25 cellular contexts compared by ENCODE assay signal in genomic region chr4:76523593-76523992, GRCh38.
A peak's percentile ranks its signal among the peaks of the same experiment; 100 is the strongest.
DNase-seq lines count a peak whose midpoint lies in the region; ATAC-seq and TF ChIP-seq lines count a peak whose summit lies in the region.
"Had no signal": no experiment of that assay in that cellular context is flagged by ENCODE, and none has a peak within 500 bp of the region (broad histone marks: within the 10 kb centered on the region; RNA-seq: fewer than 3 reads in every experiment).

No MANE protein-coding gene starts in this region.

- peak overlapping the region; percentile 17 for H3K27ac Mint-ChIP-seq in glutamatergic neuron (ENCODE audit: unreplicated experiment)
- H3K27ac Mint-ChIP-seq: CD8-positive, alpha-beta memory T cell; H9; HFFc6 had no signal

- H3K27ac ChIP-seq in right atrium auricular region: no peak overlapping the region
- H3K27ac ChIP-seq: C4-2B, GM23248, PC-9 had no signal

- H3K4me1 ChIP-seq in right atrium auricular region (peaks cover 0 to 19% of the 10 kb centered on the region in 2 donors), mucosa of descending colon (ENCODE audit: low read depth) (peaks cover 14% of the 10 kb centered on the region)

- H3K36me3 ChIP-seq in right atrium auricular region (no peaks in the 10 kb centered on the region), mucosa of descending colon (ENCODE audit: low read depth) (no peaks in the 10 kb centered on the region)

- H3K27me3 ChIP-seq in right atrium auricular region: no peaks in the 10 kb centered on the region

- TF ChIP-seq CTCF in right atrium auricular region (IDR thresholded peaks at IDR 0.05) (no peak), glutamatergic neuron (IDR thresholded peaks at IDR 0.05; ENCODE audit: partially characterized antibody, unreplicated experiment) (no peak), mucosa of descending colon (IDR thresholded peaks at IDR 0.05) (no peak)

- peak; percentile 67 for DNase-seq in Right ventricle myocardium inferior (ENCODE audit: missing footprints)
- no peak for DNase-seq in right atrium auricular region (ENCODE audit: low spot score)
- DNase-seq in glutamatergic neuron: no peak
- no peak for DNase-seq in mucosa of descending colon
- DNase-seq in GM19238 (ENCODE audit: insufficient read length, low spot score): no peak
- DNase-seq: 8988T; CD8-positive, alpha-beta memory T cell; DMS53; EL; GM23248; H9; HFFc6; KG1; NCI-H1092; NCI-H1436; NCI-H1930; NCI-H69; PC-9; RPMI8226; SIG-M5 had no signal

- H3K9me3 ChIP-seq in right atrium auricular region (peaks cover 0 to 13% of the 10 kb centered on the region in 2 donors), mucosa of descending colon (peaks cover 2% of the 10 kb centered on the region)

- no peak overlapping the region for H3K4me3 Mint-ChIP-seq in glutamatergic neuron (ENCODE audit: unreplicated experiment)
- H3K4me3 Mint-ChIP-seq: CD8-positive, alpha-beta memory T cell; H9; HFFc6 had no signal

- H3K27me3 Mint-ChIP-seq in glutamatergic neuron (ENCODE audit: unreplicated experiment): peaks cover 1% of the 10 kb centered on the region

- H3K4me1 Mint-ChIP-seq in glutamatergic neuron (ENCODE audit: low read depth, unreplicated experiment): no peaks in the 10 kb centered on the region
- H3K4me1 Mint-ChIP-seq: CD8-positive, alpha-beta memory T cell had no signal

- H3K36me3 Mint-ChIP-seq in glutamatergic neuron (ENCODE audit: unreplicated experiment): peaks cover 13% of the 10 kb centered on the region
- H3K36me3 Mint-ChIP-seq: CD8-positive, alpha-beta memory T cell had no signal

- intact Hi-C loops in Right ventricle myocardium inferior (cut with DNase I): no loop called here
- intact Hi-C loops in mucosa of descending colon (cut with DNase I, micrococcal nuclease): no loop called here

- ATAC-seq in Right ventricle myocardium inferior (peak; percentile 58), mucosa of descending colon (peak; percentile 11), GM21717 (IDR thresholded peaks at IDR 0.05; ENCODE audit: unreplicated experiment) (no peak), SK-N-SH treated with all-trans-retinoic acid at 6 μM for 48 hours (no peak), GM21529 (IDR thresholded peaks at IDR 0.05; ENCODE audit: unreplicated experiment) (no peak)
- ATAC-seq: HepG2 had no signal

- peaks cover 2% of the 10 kb centered on the region for H3K9me3 Mint-ChIP-seq in glutamatergic neuron (ENCODE audit: unreplicated experiment)
- H3K9me3 Mint-ChIP-seq: CD8-positive, alpha-beta memory T cell; HFFc6 had no signal

- H3K4me3 ChIP-seq in right atrium auricular region (no peak overlapping the region), mucosa of descending colon (no peak overlapping the region)
- H3K4me3 ChIP-seq: GM23248, PC-9 had no signal

TF ChIP-seq in SK-N-SH treated with all-trans-retinoic acid at 6 μM for 48 hours, 23 proteins besides CTCF, POLR2A, EP300 and RAD21:
- TF ChIP-seq OSR1 (CRISPR knock-in tag; IDR thresholded peaks at IDR 0.05) (no peak), ZNF565 (CRISPR knock-in tag; conservative IDR thresholded peaks at IDR 0.05; ENCODE audit: low read depth) (no peak), ZFP3 (CRISPR knock-in tag; IDR thresholded peaks at IDR 0.05) (no peak), TOX (CRISPR knock-in tag; IDR thresholded peaks at IDR 0.05; ENCODE audit: borderline replicate concordance) (no peak), ZC3H10 (CRISPR knock-in tag; IDR thresholded peaks at IDR 0.05) (no peak), ARNTL (CRISPR knock-in tag; IDR thresholded peaks at IDR 0.05; ENCODE audit: borderline replicate concordance, low read depth) (no peak), CREB5 (CRISPR knock-in tag; IDR thresholded peaks at IDR 0.05; ENCODE audit: low read depth) (no peak)

Comparison
In these comparisons a context has a peak if more than half of its experiments do, and no peak if none do; other contexts are left out.
1. ATAC-seq: peak in Right ventricle myocardium inferior (single experiment) and mucosa of descending colon (single experiment); none in GM21717 (single experiment), SK-N-SH treated with all-trans-retinoic acid at 6 μM for 48 hours (single experiment) and GM21529 (single experiment).